In genomic region chr11:3164540-3165151, GRCh38 we compare ENCODE assay signal across 8 cellular contexts. TPM values are rescaled to one million over a fixed set of nuclear protein-coding genes. Genes with fewer than 3 reads are reported as not detected.
DNase-seq lines count a peak whose midpoint lies in the region; ATAC-seq, FAIRE-seq and TF ChIP-seq lines count a peak whose summit lies in the region.

No MANE protein-coding gene starts in this region.

- peak overlapping the region; percentile 73 for H3K4me3 Mint-ChIP-seq in activated naive CD8-positive, alpha-beta T cell

- H3K27ac Mint-ChIP-seq in activated naive CD8-positive, alpha-beta T cell = no peak overlapping the region

- ATAC-seq in right cardiac atrium (peak; percentile 1 to 10), HG03025 (IDR thresholded peaks at IDR 0.05; ENCODE audit: low FRiP score, unreplicated experiment) (no peak), HG03175 (IDR thresholded peaks at IDR 0.05; ENCODE audit: unreplicated experiment) (no peak)

- H3K27me3 ChIP-seq in right cardiac atrium (ENCODE audit: control insufficient read depth, insufficient read depth) (no peaks in the 10 kb centered on the region), sigmoid colon (no peaks in the 10 kb centered on the region)

- no peak for FAIRE-seq in H54 (lab: Jason Lieb, UNC)

- H3K9me3 ChIP-seq in right cardiac atrium (ENCODE audit: control insufficient read depth, low read length) (no peaks in the 10 kb centered on the region), sigmoid colon (no peaks in the 10 kb centered on the region)

- intact Hi-C loops in right cardiac atrium (cut with DNase I) (no loop called here), sigmoid colon (cut with DNase I) (loop anchor here (2.0 to 10.0 kb wide), 5 partner anchors 42 to 770 kb away; partner anchors contain the start of genes CARS1 and MRGPRG)

- TF ChIP-seq CTCF in sigmoid colon (IDR thresholded peaks at IDR 0.05) = no peak

- TF ChIP-seq EP300 in sigmoid colon (IDR thresholded peaks at IDR 0.05) = no peak

- H3K36me3 ChIP-seq in sigmoid colon = no peaks in the 10 kb centered on the region

- peaks cover 40% of the 10 kb centered on the region for H3K4me1 Mint-ChIP-seq in activated naive CD8-positive, alpha-beta T cell (ENCODE audit: low read depth)

- peak overlapping the region; percentile 16 for H3K27ac ChIP-seq in right cardiac atrium (ENCODE audit: low read length)
- H3K27ac ChIP-seq in sigmoid colon = peak overlapping the region; percentile 71 to 96 (median 92)

- H3K4me3 ChIP-seq in right cardiac atrium (ENCODE audit: low read length) = peak overlapping the region; percentile 94
- H3K4me3 ChIP-seq in sigmoid colon = peak overlapping the region; percentile 68 to 96 (median 80)

- H3K9me3 Mint-ChIP-seq in activated naive CD8-positive, alpha-beta T cell (ENCODE audit: low read depth) = no peaks in the 10 kb centered on the region

- under 1% methylated on average over 46 of the region's 46 CpGs for WGBS in right cardiac atrium
- WGBS in sigmoid colon, 2 donors = 1% methylated on average over 46 of the region's 46 CpGs

- TF ChIP-seq POLR2A in H54 (IDR thresholded peaks at IDR 0.05; ENCODE audit: low read depth, low read length) = no peak
- TF ChIP-seq POLR2A in sigmoid colon (IDR thresholded peaks at IDR 0.05) = no peak

- H3K4me1 ChIP-seq in right cardiac atrium (ENCODE audit: control insufficient read depth, insufficient read depth, low read length) (peaks cover 11% of the 10 kb centered on the region), sigmoid colon (peaks cover 0 to 64% (median 60%) of the 10 kb centered on the region in 4 donors)

- DNase-seq in H54 (ENCODE audit: insufficient read length, low spot score) (peak; percentile 47), right cardiac atrium (peak in 2 of 3 donors; percentile 34 to 76), sigmoid colon (peak; percentile 70), epidermal melanocyte (ENCODE audit: insufficient read length, low spot score) (no peak), NCI-H187 (lab: John Stamatoyannopoulos, UW) (no peak)

- no peaks in the 10 kb centered on the region for H3K36me3 Mint-ChIP-seq in activated naive CD8-positive, alpha-beta T cell

- no peaks in the 10 kb centered on the region for H3K27me3 Mint-ChIP-seq in activated naive CD8-positive, alpha-beta T cell

RNA-seq across cellular contexts. Expression of gene OSBPL5, which starts 0.5 kb away (rescaled TPM):
- total RNA-seq in right cardiac atrium = 10 to 100 TPM; 14.1 to 19.1 (median 15.4) TPM
- 10.3 TPM for polyA plus RNA-seq in right cardiac atrium
- 10 to 100 TPM; 28.1 to 69.2 (median 46.2) TPM for total RNA-seq in sigmoid colon
- polyA plus RNA-seq in sigmoid colon = 10 to 100 TPM; 16.6 to 29.8 (median 18.6) TPM

RNA-seq across cellular contexts. Expression of gene MRGPRG, which starts 54.0 kb away (rescaled TPM):
- not detected for total RNA-seq in right cardiac atrium
- not detected for polyA plus RNA-seq in right cardiac atrium
- not detected for total RNA-seq in sigmoid colon
- polyA plus RNA-seq in sigmoid colon = not detected

Comparison
In these comparisons a context has a peak if more than half of its experiments do, and no peak if none do; other contexts are left out.
1. DNase-seq: peak in H54 (single experiment), right cardiac atrium (2 of 3) and sigmoid colon (single experiment); none in epidermal melanocyte (single experiment) and NCI-H187 (0 of 2).
2. ATAC-seq: peak in right cardiac atrium (2 of 2); none in HG03025 (single experiment) and HG03175 (single experiment).